Comparison of ENCODE assay signal across 30 cellular contexts in genomic region chr3:175384569-175384968, GRCh38.
"Had no signal": no experiment of that assay in that cellular context is flagged by ENCODE, and none has a peak within 500 bp of the region (broad histone marks: within the 10 kb centered on the region; RNA-seq: fewer than 3 reads in every experiment).

No MANE protein-coding gene starts in this region.

- DNase-seq: activated CD4-positive, alpha-beta T cell treated with anti-CD3 and anti-CD28 coated beads, Interleukin-2, amount 10 ng/mL, durations not matched to agents 7 days and 5 days; activated CD4-positive, alpha-beta T cell treated with anti-CD3 and anti-CD28 coated beads, Interleukin-2, amount 50 U/mL, for 48 hours; activated CD8-positive, alpha-beta T cell treated with anti-CD3 and anti-CD28 coated beads, Interleukin-2, amount 10 ng/mL, durations not matched to agents 7 days and 5 days; activated gamma-delta T cell; activated naive CD4-positive, alpha-beta T cell treated with anti-CD3 and anti-CD28 coated beads for 36 hours; activated T-cell treated with anti-CD3 and anti-CD28 coated beads, Interleukin-2, amount 50 U/mL, for 24 hours; adrenal gland; caudate nucleus; cerebellar nuclear complex; Kasumi-1; KG1; MG63; NCI-H1048; NCI-H1105 treated with DMSO at 0.1 percent for 48 hours; NCI-H1436; NCI-H1694 treated with DMSO at 0.1 percent for 48 hours; NCI-H2029; NCI-H345; NCI-H524 treated with DMSO at 0.1 percent for 48 hours; RPMI8226; SHP77 treated with DMSO at 0.1 percent for 48 hours; T-cell; T-helper 17 cell; T-helper 9 cell; WERI-Rb-1 had no signal

- H3K36me3 ChIP-seq: adrenal gland, MG63, SJSA1, WERI-Rb-1 had no signal

- H3K27me3 ChIP-seq: adrenal gland, MG63, SJSA1 had no signal

- H3K9me3 ChIP-seq: MG63, SJSA1 had no signal

- H3K27ac ChIP-seq: adrenal gland, SJSA1, WERI-Rb-1 had no signal

- ATAC-seq: activated CD8-positive, alpha-beta T cell treated with anti-CD3 and anti-CD28 coated beads, Interleukin-2, amount 10 ng/mL, durations not matched to agents 7 days and 5 days; activated naive CD4-positive, alpha-beta T cell treated with anti-CD3 and anti-CD28 coated beads, Interleukin-2, amount 50 U/mL, for 72 hours; Panc1; SK-N-SH treated with all-trans-retinoic acid at 6 μM for 48 hours; T-cell; T-helper 17 cell had no signal

- FAIRE-seq: bronchial epithelial cell had no signal

- H3K4me3 ChIP-seq: adrenal gland, MG63, SJSA1 had no signal
